ENCODE assay signal across 2 cellular contexts in the genomic region with DNA sequence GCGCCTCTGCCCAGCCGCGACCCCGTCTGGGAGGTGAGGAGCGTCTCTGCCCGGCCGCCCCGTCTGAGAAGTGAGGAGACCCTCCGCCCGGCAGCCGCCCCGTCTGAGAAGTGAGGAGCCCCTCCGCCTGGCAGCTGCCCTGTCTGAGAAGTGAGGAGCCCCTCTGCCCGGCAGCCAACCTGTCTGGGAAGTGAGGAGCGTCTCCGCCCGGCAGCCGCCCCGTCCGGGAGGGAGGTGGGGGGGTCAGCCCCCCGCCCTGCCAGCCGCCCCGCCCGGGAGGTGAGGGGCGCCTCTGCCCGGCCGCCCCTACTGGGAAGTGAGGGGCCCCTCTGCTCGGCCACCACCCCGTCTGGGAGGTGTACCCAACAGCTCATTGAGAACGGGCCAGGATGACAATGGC.
A peak's percentile ranks its signal among the peaks of the same experiment; 100 is the strongest.
DNase-seq lines count a peak whose midpoint lies in the region.
"Not testable (repeated sequence)": the region's sequence is repeated elsewhere in the genome, so short reads cannot be mapped to it uniquely, and the experiment has no call there.

No MANE protein-coding gene starts in this region.

- H3K4me3 ChIP-seq in SJSA1 = not testable (repeated sequence)

- peak overlapping the region; percentile 97; the same call in 1 of the 2 replicates for H3K27ac ChIP-seq in SJSA1

- not testable (repeated sequence) for H3K36me3 ChIP-seq in SJSA1

- DNase-seq in SJSA1 (ENCODE audit: low read depth in 1 of 2, low spot score in 2 of 2) = not testable (repeated sequence)
- peak; percentile 58 for DNase-seq in posterior vena cava (ENCODE audit: low spot score)

- not testable (repeated sequence) for H3K9me3 ChIP-seq in SJSA1 (replicated peaks)

- not testable (repeated sequence) for H3K27me3 ChIP-seq in SJSA1 (replicated peaks)

- intact Hi-C loops in posterior vena cava (cut with DNase I) = not testable (repeated sequence)

- peaks cover 42% of the 10 kb centered on the region for H3K4me1 ChIP-seq in SJSA1 (replicated peaks)
